1 cellular context compared by ENCODE assay signal in genomic region chr6:149940673-149940984, GRCh38.
TF ChIP-seq lines count a peak whose summit lies in the region.

No MANE protein-coding gene starts in this region.

TF ChIP-seq in WTC11, 78 proteins besides CTCF, POLR2A, EP300 and RAD21 (continued from another document):
- no peak for TF ChIP-seq ZNF532 (CRISPR knock-in tag; IDR thresholded peaks at IDR 0.05; ENCODE audit: borderline replicate concordance)
- TF ChIP-seq FOXP4 (CRISPR knock-in tag; IDR thresholded peaks at IDR 0.05), result no peak
- TF ChIP-seq NR2C2 (CRISPR knock-in tag; IDR thresholded peaks at IDR 0.05), result no peak
- TF ChIP-seq NFE2L1 (CRISPR knock-in tag; IDR thresholded peaks at IDR 0.05), result no peak
TF ChIP-seq in WTC11: peak in this region for 0.
